Comparison of ENCODE assay signal across 19 cellular contexts in genomic region chr9:135246248-135247173, GRCh38.
A peak's percentile ranks its signal among the peaks of the same experiment; 100 is the strongest.
DNase-seq lines count a peak whose midpoint lies in the region; ATAC-seq, FAIRE-seq and TF ChIP-seq lines count a peak whose summit lies in the region.
"Had no signal": no experiment of that assay in that cellular context is flagged by ENCODE, and none has a peak within 500 bp of the region (broad histone marks: within the 10 kb centered on the region; RNA-seq: fewer than 3 reads in every experiment).

No MANE protein-coding gene starts in this region.

- no peak overlapping the region for H2BK12ac ChIP-seq in H1 (ENCODE audit: low read depth, low read length)

- no peak overlapping the region for H3K14ac ChIP-seq in H1 (ENCODE audit: insufficient read length)

- H3K4me1 ChIP-seq in HEK293 (ENCODE audit: control insufficient read depth, insufficient read depth, low read length) (no peaks in the 10 kb centered on the region), H1 (replicated peaks in 1 of 4; ENCODE audit: control insufficient read depth in 3 of 4, insufficient read depth in 4 of 4, low read length in 3 of 4) (peaks cover 0 to 4% (median 0%) of the 10 kb centered on the region in 4 experiments; a peak in 2 of 7 replicates)

- H2AK5ac ChIP-seq in H1 (ENCODE audit: low read depth, low read length), result no peak overlapping the region

- H3K27me3 Mint-ChIP-seq in natural killer cell (ENCODE audit: low read depth in 2 of 2), result peaks cover 7 to 9% of the 10 kb centered on the region in 2 donors

- no peak for FAIRE-seq in H1 (lab: Jason Lieb, UNC)
- FAIRE-seq: GM12892 had no signal

- peak; percentile 57 for DNase-seq in DMS 273 (lab: John Stamatoyannopoulos, UW; ENCODE audit: unreplicated experiment)
- no peak for DNase-seq in DMS 273 treated with DMSO at 0.1 percent for 48 hours (lab: John Stamatoyannopoulos, UW)
- no peak for DNase-seq in H1 (ENCODE audit: low read depth in 1 of 2, low spot score in 2 of 2)
- peak; percentile 28 for DNase-seq in occipital lobe (lab: John Stamatoyannopoulos, UW)
- no peak for DNase-seq in DMS79 treated with DMSO at 0.1 percent for 48 hours (lab: John Stamatoyannopoulos, UW)
- DNase-seq in natural killer cell, result no peak
- DNase-seq: C1 segment of cervical spinal cord, DMS53, GOT3, HFFc6, MG63, NCI-H1105 treated with DMSO at 0.1 percent for 48 hours, NCI-H187 treated with DMSO at 0.1 percent for 48 hours, NCI-H526, SK-N-SH had no signal

- H4K5ac ChIP-seq in H1 (ENCODE audit: insufficient read length, low read depth, low read length), result no peak overlapping the region

- POLR2A ChIA-PET in HEK293 (lab: Yijun Ruan, JAX), result no interaction called here
- POLR2A ChIA-PET in H1 (lab: Charles Lee; ENCODE audit: partially characterized antibody), result no interaction called here

- H3K23ac ChIP-seq in H1 (ENCODE audit: insufficient read length), result no peak overlapping the region

- no peaks in the 10 kb centered on the region for H3K36me3 Mint-ChIP-seq in natural killer cell

- no peak overlapping the region for H3K56ac ChIP-seq in H1 (replicated peaks; ENCODE audit: insufficient read length, low read depth, low read length)

- no peaks in the 10 kb centered on the region for H3K9me3 ChIP-seq in HEK293 (ENCODE audit: control insufficient read depth, insufficient read depth, low read depth, low read length)
- no peaks in the 10 kb centered on the region for H3K9me3 ChIP-seq in H1 (ENCODE audit: insufficient read depth in 2 of 2, low read depth in 1 of 2, low read length in 1 of 2)
- H3K9me3 ChIP-seq: MG63, SK-N-SH had no signal

- no peaks in the 10 kb centered on the region for H3K9me3 Mint-ChIP-seq in natural killer cell

- ATAC-seq in GM21576 (IDR thresholded peaks at IDR 0.05; ENCODE audit: unreplicated experiment) (no peak), natural killer cell (no peak)

- H3K79me1 ChIP-seq in H1 (ENCODE audit: low read depth, low read length), result no peaks in the 10 kb centered on the region

- H3K4me1 Mint-ChIP-seq in natural killer cell, result no peaks in the 10 kb centered on the region

- no peaks in the 10 kb centered on the region for H3K79me2 ChIP-seq in H1 (ENCODE audit: control insufficient read depth in 1 of 2, insufficient read depth in 2 of 2, low read length in 2 of 2)

- CTCF ChIA-PET in HEK293 (lab: Yijun Ruan, JAX), result interaction anchor here (0.7 kb wide), 1 partner anchor 9 kb away, joined by 3 read pairs; no protein-coding TSS in a partner anchor
- CTCF ChIA-PET in H1 (lab: Charles Lee; ENCODE audit: partially characterized antibody), result interaction anchor here (0.9 to 1.3 kb wide), 4 partner anchors 26 to 166 kb away, joined by 3 read pairs; no protein-coding TSS in a partner anchor

- H4K8ac ChIP-seq in H1 (ENCODE audit: extremely low read depth, insufficient read depth, low read length), result no peak overlapping the region

- no peak overlapping the region for H3K4me3 Mint-ChIP-seq in natural killer cell
- H3K4me3 Mint-ChIP-seq: HFFc6 had no signal

- H2AFZ ChIP-seq in H1 (ENCODE audit: low read length), result no peak overlapping the region

- TF ChIP-seq POLR2A in H1 (IDR thresholded peaks at IDR 0.05; ENCODE audit: control extremely low read depth in 1 of 2, low read depth in 2 of 2, low read length in 2 of 2), result no peak

- no peak overlapping the region for H3K4ac ChIP-seq in H1 (replicated peaks; ENCODE audit: insufficient read length, low read depth, low read length)

- intact Hi-C loops in natural killer cell (cut with micrococcal nuclease), result no loop called here

- TF ChIP-seq CTCF in HEK293 (tag by site-specific recombination; IDR thresholded peaks at IDR 0.05) (no peak), H1 (IDR thresholded peaks at IDR 0.05; ENCODE audit: control extremely low read depth in 1 of 3, insufficient read depth in 1 of 3, low read depth in 1 of 3, low read length in 3 of 3) (no peak), natural killer cell (IDR thresholded peaks at IDR 0.05) (no peak)

- no peak for TF ChIP-seq RAD21 in H1 (IDR thresholded peaks at IDR 0.05 in 1 of 2, conservative IDR thresholded peaks at IDR 0.05 in 1 of 2; ENCODE audit: low read depth in 2 of 2, low read length in 2 of 2)

- no peak overlapping the region; the same call in 1 of the 2 replicates for H3K18ac ChIP-seq in H1 (ENCODE audit: extremely low read depth, low read length)

- H4K20me1 ChIP-seq in H1 (replicated peaks in 1 of 2; ENCODE audit: control insufficient read depth in 1 of 2, insufficient read depth in 2 of 2, low read length in 2 of 2), result no peaks in the 10 kb centered on the region

- TF ChIP-seq EP300 in H1 (IDR thresholded peaks at IDR 0.05; ENCODE audit: borderline replicate concordance in 1 of 2, low read depth in 2 of 2, low read length in 2 of 2), result no peak

- H3K27me3 ChIP-seq in H1 (replicated peaks in 1 of 4; ENCODE audit: control insufficient read depth in 3 of 4, extremely low read depth in 1 of 4, insufficient read depth in 3 of 4, low read length in 3 of 4), result no peaks in the 10 kb centered on the region
- H3K27me3 ChIP-seq: MG63 had no signal

- no peak overlapping the region for H3K27ac Mint-ChIP-seq in natural killer cell
- H3K27ac Mint-ChIP-seq: HFFc6 had no signal

- H3K9ac ChIP-seq in H1 (replicated peaks in 1 of 4; ENCODE audit: extremely low read depth in 1 of 4, low read depth in 3 of 4, low read length in 3 of 4), result no peak overlapping the region
- H3K9ac ChIP-seq: SK-N-SH had no signal

- 87% methylated on average over 21 of the region's 23 CpGs; no CpG with 5 or more reads in 1 of the 2 experiments for WGBS in H1 (ENCODE audit: extremely low coverage in 1 of 2, insufficient coverage in 1 of 2, insufficient read length in 1 of 2, insufficient replicate concordance in 2 of 2, low coverage in 1 of 2, low lambda C conversion rate in 2 of 2, missing lambda C conversion rate in 1 of 2), 2 experiments

- H3K27ac ChIP-seq in HEK293 (ENCODE audit: extremely low read depth, low read depth, low read length) (no peak overlapping the region), H1 (ENCODE audit: low read depth, low read length) (no peak overlapping the region)
- H3K27ac ChIP-seq: 22Rv1 had no signal

- H3K23me2 ChIP-seq in H1 (ENCODE audit: low read depth, low read length), result no peaks in the 10 kb centered on the region

- no peak overlapping the region for H3K4me2 ChIP-seq in H1 (ENCODE audit: insufficient read depth in 1 of 2, low read depth in 2 of 2, low read length in 2 of 2)
- H3K4me2 ChIP-seq: SK-N-SH had no signal

- H3K4me3 ChIP-seq in HEK293 (ENCODE audit: low read depth, low read length) (no peak overlapping the region), H1 (ENCODE audit: extremely low read depth in 1 of 4, insufficient read depth in 2 of 4, low read depth in 3 of 4, low read length in 4 of 4) (no peak overlapping the region)
- H3K4me3 ChIP-seq: MG63 had no signal

- no peak overlapping the region for H2BK120ac ChIP-seq in H1 (replicated peaks; ENCODE audit: low read depth, low read length)

- no peak overlapping the region for H2BK5ac ChIP-seq in H1 (ENCODE audit: low read depth, low read length)

- no peak overlapping the region for H4K91ac ChIP-seq in H1 (replicated peaks; ENCODE audit: insufficient read length, low read length)

- H2BK15ac ChIP-seq in H1 (ENCODE audit: low read length), result 0 out of 2 replicates have a peak overlapping the region, but pooled peaks have one; percentile 46

- H3K36me3 ChIP-seq in HEK293 (ENCODE audit: control insufficient read depth in 2 of 2, insufficient read depth in 1 of 2, low read length in 2 of 2) (no peaks in the 10 kb centered on the region), H1 (ENCODE audit: control insufficient read depth in 2 of 4, insufficient read depth in 4 of 4, low read length in 3 of 4) (no peaks in the 10 kb centered on the region)
- H3K36me3 ChIP-seq: MG63 had no signal

- H2BK20ac ChIP-seq in H1 (ENCODE audit: low read length), result no peak overlapping the region

TF ChIP-seq in HEK293, 187 proteins besides CTCF, POLR2A, EP300 and RAD21 (continues in another document):
- no peak for TF ChIP-seq MEIS1 (CRISPR knock-in tag; IDR thresholded peaks at IDR 0.05; ENCODE audit: borderline replicate concordance)

TF ChIP-seq in H1, 55 proteins besides CTCF, POLR2A, EP300 and RAD21:
- TF ChIP-seq JUND (IDR thresholded peaks at IDR 0.05; ENCODE audit: low read length) (no peak), RXRA (IDR thresholded peaks at IDR 0.05; ENCODE audit: insufficient read depth, low read depth, low read length) (no peak), ASH2L (IDR thresholded peaks at IDR 0.05; ENCODE audit: low read length) (no peak), POLR2AphosphoS5 (IDR thresholded peaks at IDR 0.05; ENCODE audit: low read depth, low read length) (no peak), RBBP5 (IDR thresholded peaks at IDR 0.05; ENCODE audit: borderline replicate concordance, low read depth, low read length) (no peak), BACH1 (IDR thresholded peaks at IDR 0.05; ENCODE audit: low read length) (no peak), ZNF274 (IDR thresholded peaks at IDR 0.05; ENCODE audit: borderline replicate concordance, extremely low read depth, low read length) (no peak)

Comparison
In these comparisons a context has a peak if more than half of its experiments do, and no peak if none do; other contexts are left out.
1. DNase-seq: peak in DMS 273 (single experiment) and occipital lobe (single experiment); none in DMS 273 treated with DMSO at 0.1 percent for 48 hours (single experiment), H1 (0 of 2), DMS79 treated with DMSO at 0.1 percent for 48 hours (single experiment) and natural killer cell (single experiment).